29 cellular contexts compared by ENCODE assay signal in genomic region chr3:61907210-61907609, GRCh38.
"Had no signal": no experiment of that assay in that cellular context is flagged by ENCODE, and none has a peak within 500 bp of the region (broad histone marks: within the 10 kb centered on the region; RNA-seq: fewer than 3 reads in every experiment).

No MANE protein-coding gene starts in this region.

- H3K4me3 ChIP-seq: neural progenitor cell, ovary, psoas muscle, right lobe of liver, sigmoid colon, spleen, stomach, thoracic aorta, thyroid gland, tibial nerve, upper lobe of left lung, vagina had no signal

- H3K4me1 Mint-ChIP-seq: naive thymus-derived CD8-positive, alpha-beta T cell; stimulated activated effector memory CD8-positive, alpha-beta T cell treated with anti-CD3 and anti-CD28 coated beads, Interleukin-12 subunit alpha, Interleukin-12 subunit beta, amount 100 ng/mL, for 72 hours had no signal

- DNase-seq: naive thymus-derived CD8-positive, alpha-beta T cell; occipital lobe; ovary; posterior cingulate gyrus; psoas muscle; right cardiac atrium; right lobe of liver; sigmoid colon; small intestine; spleen; stimulated activated CD4-positive, alpha-beta T cell treated with anti-CD3 and anti-CD28 coated beads, Interleukin-12 subunit alpha, Interleukin-12 subunit beta, amount 100 ng/mL, for 4 hours; stimulated activated CD4-positive, alpha-beta T cell treated with anti-CD3 and anti-CD28 coated beads, Interleukin-1b, Interleukin-23, amount 100 ng/mL, for 48 hours; stimulated activated CD4-positive, alpha-beta T cell treated with anti-CD3 and anti-CD28 coated beads, Interleukin-4, amount 100 ng/mL, for 24 hours; stimulated activated naive B cell treated with anti-CD40 and anti-IgM and Interleukin-4, amounts not matched to agents 10 μg/mL and 1 μg/mL and 100 μg/mL, for 72 hours; stimulated activated naive CD4-positive, alpha-beta T cell treated with Interleukin-2 at 50 U/mL for 16 hours; stomach; thyroid gland; trophoblast cell; upper lobe of left lung had no signal

- H3K4me3 Mint-ChIP-seq: naive thymus-derived CD8-positive, alpha-beta T cell; natural killer cell treated with Interleukin-12 subunit alpha and Interleukin-12 subunit beta and Interleukin-15 and Interleukin-18, amount 100 ng/mL, for 72 hours; neural progenitor cell; stimulated activated effector memory CD8-positive, alpha-beta T cell treated with anti-CD3 and anti-CD28 coated beads, Interleukin-12 subunit alpha, Interleukin-12 subunit beta, amount 100 ng/mL, for 72 hours; stimulated activated naive B cell treated with anti-CD40 and anti-IgM and Interleukin-4, amounts not matched to agents 10 μg/mL and 1 μg/mL and 100 μg/mL, for 72 hours; stimulated activated naive CD8-positive, alpha-beta T cell treated with anti-CD3 and anti-CD28 coated beads, Interleukin-15, Interleukin-2, amounts not matched to agents 100 ng/mL and 50 ng/mL, for 24 hours had no signal

- H3K27ac ChIP-seq: neural progenitor cell, ovary, parathyroid adenoma, psoas muscle, right lobe of liver, sigmoid colon, spleen, stomach, thyroid gland, tibial nerve, upper lobe of left lung, vagina had no signal

- ATAC-seq: naive thymus-derived CD8-positive, alpha-beta T cell; natural killer cell treated with Interleukin-12 subunit alpha and Interleukin-12 subunit beta and Interleukin-15 and Interleukin-18, amount 100 ng/mL, for 72 hours; psoas muscle; right cardiac atrium; right lobe of liver; stimulated activated effector memory CD8-positive, alpha-beta T cell treated with anti-CD3 and anti-CD28 coated beads, Interleukin-12 subunit alpha, Interleukin-12 subunit beta, amount 100 ng/mL, for 72 hours; stimulated activated naive B cell treated with anti-CD40 and anti-IgM and Interleukin-4, amounts not matched to agents 10 μg/mL and 1 μg/mL and 100 μg/mL, for 72 hours had no signal

- H3K27me3 ChIP-seq: neural progenitor cell, ovary, right lobe of liver, sigmoid colon, spleen, stomach, thyroid gland, tibial nerve, upper lobe of left lung, vagina had no signal

- H3K36me3 Mint-ChIP-seq: naive thymus-derived CD8-positive, alpha-beta T cell; natural killer cell treated with Interleukin-12 subunit alpha and Interleukin-12 subunit beta and Interleukin-15 and Interleukin-18, amount 100 ng/mL, for 72 hours; neural progenitor cell; stimulated activated effector memory CD8-positive, alpha-beta T cell treated with anti-CD3 and anti-CD28 coated beads, Interleukin-12 subunit alpha, Interleukin-12 subunit beta, amount 100 ng/mL, for 72 hours; stimulated activated naive B cell treated with anti-CD40 and anti-IgM and Interleukin-4, amounts not matched to agents 10 μg/mL and 1 μg/mL and 100 μg/mL, for 72 hours had no signal

- H3K36me3 ChIP-seq: neural progenitor cell, ovary, right lobe of liver, sigmoid colon, spleen, stomach, thoracic aorta, thyroid gland, tibial nerve, upper lobe of left lung, vagina had no signal

- H3K4me2 ChIP-seq: neural progenitor cell had no signal

- H3K9ac ChIP-seq: neural progenitor cell, parathyroid adenoma had no signal

- H3K27me3 Mint-ChIP-seq: progenitor cell of endocrine pancreas; stimulated activated naive CD8-positive, alpha-beta T cell treated with anti-CD3 and anti-CD28 coated beads, Interleukin-15, Interleukin-2, amounts not matched to agents 100 ng/mL and 50 ng/mL, for 24 hours had no signal

- H2AFZ ChIP-seq: neural progenitor cell, parathyroid adenoma had no signal

- H3K27ac Mint-ChIP-seq: naive thymus-derived CD8-positive, alpha-beta T cell; natural killer cell treated with Interleukin-12 subunit alpha and Interleukin-12 subunit beta and Interleukin-15 and Interleukin-18, amount 100 ng/mL, for 72 hours; neural progenitor cell; progenitor cell of endocrine pancreas; stimulated activated effector memory CD8-positive, alpha-beta T cell treated with anti-CD3 and anti-CD28 coated beads, Interleukin-12 subunit alpha, Interleukin-12 subunit beta, amount 100 ng/mL, for 72 hours; stimulated activated naive B cell treated with anti-CD40 and anti-IgM and Interleukin-4, amounts not matched to agents 10 μg/mL and 1 μg/mL and 100 μg/mL, for 72 hours; stimulated activated naive CD8-positive, alpha-beta T cell treated with anti-CD3 and anti-CD28 coated beads, Interleukin-15, Interleukin-2, amounts not matched to agents 100 ng/mL and 50 ng/mL, for 24 hours had no signal

- H3K9me3 Mint-ChIP-seq: neural progenitor cell; stimulated activated naive B cell treated with anti-CD40 and anti-IgM and Interleukin-4, amounts not matched to agents 10 μg/mL and 1 μg/mL and 100 μg/mL, for 72 hours; stimulated activated naive CD8-positive, alpha-beta T cell treated with anti-CD3 and anti-CD28 coated beads, Interleukin-15, Interleukin-2, amounts not matched to agents 100 ng/mL and 50 ng/mL, for 24 hours had no signal

- FAIRE-seq: small intestine, urothelium cell line had no signal

- H3K9me3 ChIP-seq: ovary, psoas muscle, right lobe of liver, sigmoid colon, spleen, stomach, thoracic aorta, thyroid gland, tibial nerve, upper lobe of left lung, vagina had no signal
